In genomic region chr5:154002093-154002492, GRCh38 we compare ENCODE assay signal across 18 cellular contexts. TPM values are rescaled to one million over a fixed set of nuclear protein-coding genes. Genes with fewer than 3 reads are reported as not detected.
DNase-seq lines count a peak whose midpoint lies in the region; FAIRE-seq and TF ChIP-seq lines count a peak whose summit lies in the region.
"Had no signal": no experiment of that assay in that cellular context is flagged by ENCODE, and none has a peak within 500 bp of the region (broad histone marks: within the 10 kb centered on the region; RNA-seq: fewer than 3 reads in every experiment).

No MANE protein-coding gene starts in this region.

- DNase-seq in astrocyte (ENCODE audit: low read depth) (peak; percentile 31), fibroblast of peridontal ligament (ENCODE audit: extremely low read depth) (peak; percentile 3), mesenchymal stem cell (peak; percentile 16), thyroid gland (peak in 1 of 2 donors; percentile 3), germinal center (ENCODE audit: low spot score) (no peak)
- DNase-seq in activated T-helper 2 cell treated with anti-CD3 and anti-CD28 coated beads, Interferon-gamma antibody, Interleukin-2, Interleukin-4, amounts not matched to agents 10 μg/mL and 5 μg/mL and 100 μg/mL, durations not matched to agents 14 hours and 24 hours and 36 hours (ENCODE audit: low spot score): no peak
- no peak for DNase-seq in T-helper 2 cell treated with Interferon-gamma antibody and Interleukin-4, amounts not matched to agents 5 μg/mL and 100 μg/mL, for 36 hours (ENCODE audit: low spot score)
- DNase-seq: activated CD4-positive, alpha-beta T cell treated with anti-CD3 and anti-CD28 coated beads, Interleukin-2, amount 50 U/mL, for 4 hours; activated gamma-delta T cell treated with Interleukin-2 at 50 U/mL for 16 hours; CD4-positive, CD25-positive, alpha-beta regulatory T cell; foreskin fibroblast; kidney glomerular epithelial cell; NCI-H510A treated with DMSO at 0.1 percent for 48 hours; stimulated activated CD4-positive, alpha-beta T cell treated with anti-CD3 and anti-CD28 coated beads, Interleukin-4, amount 100 ng/mL, for 1 hour; stimulated activated naive CD4-positive, alpha-beta T cell had no signal

- H2BK120ac ChIP-seq in mesenchymal stem cell (ENCODE audit: low read depth, low read length): no peak overlapping the region

- 93% methylated on average over 2 of the region's 4 CpGs for WGBS in mesenchymal stem cell
- 60 to 61% methylated on average over 4 of the region's 4 CpGs for WGBS in thyroid gland, 2 donors

- no peaks in the 10 kb centered on the region for H3K79me2 ChIP-seq in astrocyte (ENCODE audit: insufficient read depth, low read length)

- no peaks in the 10 kb centered on the region for H3K9me3 Mint-ChIP-seq in astrocyte (ENCODE audit: unreplicated experiment)
- H3K9me3 Mint-ChIP-seq in activated T-helper 2 cell treated with anti-CD3 and anti-CD28 coated beads, Interferon-gamma antibody, Interleukin-2, Interleukin-4, amounts not matched to agents 10 μg/mL and 5 μg/mL and 100 μg/mL, durations not matched to agents 14 hours and 24 hours and 36 hours: no peaks in the 10 kb centered on the region
- H3K9me3 Mint-ChIP-seq in T-helper 2 cell treated with Interferon-gamma antibody and Interleukin-4, amounts not matched to agents 5 μg/mL and 100 μg/mL, for 36 hours: no peaks in the 10 kb centered on the region
- H3K9me3 Mint-ChIP-seq: central memory CD8-positive, alpha-beta T cell had no signal

- H3K36me3 ChIP-seq in astrocyte (ENCODE audit: insufficient read depth, low read length) (peaks cover 4% of the 10 kb centered on the region), mesenchymal stem cell (ENCODE audit: control insufficient read depth in 1 of 2, insufficient read depth in 2 of 2, low read depth in 1 of 2, low read length in 2 of 2) (peaks cover 3 to 53% of the 10 kb centered on the region in 2 experiments), thyroid gland (peaks cover 0 to 6% of the 10 kb centered on the region in 2 donors)

- H3K9ac ChIP-seq in astrocyte (ENCODE audit: low read length): no peak overlapping the region
- no peak overlapping the region for H3K9ac ChIP-seq in mesenchymal stem cell (ENCODE audit: low read length)

- H3K4me1 Mint-ChIP-seq in astrocyte (ENCODE audit: low read depth, unreplicated experiment): no peaks in the 10 kb centered on the region
- peaks cover 2% of the 10 kb centered on the region for H3K4me1 Mint-ChIP-seq in activated T-helper 2 cell treated with anti-CD3 and anti-CD28 coated beads, Interferon-gamma antibody, Interleukin-2, Interleukin-4, amounts not matched to agents 10 μg/mL and 5 μg/mL and 100 μg/mL, durations not matched to agents 14 hours and 24 hours and 36 hours (ENCODE audit: low read depth)
- no peaks in the 10 kb centered on the region for H3K4me1 Mint-ChIP-seq in T-helper 2 cell treated with Interferon-gamma antibody and Interleukin-4, amounts not matched to agents 5 μg/mL and 100 μg/mL, for 36 hours (ENCODE audit: low read depth)
- H3K4me1 Mint-ChIP-seq: central memory CD8-positive, alpha-beta T cell had no signal

- no peak overlapping the region for H2AK5ac ChIP-seq in mesenchymal stem cell (ENCODE audit: low read length, severe bottlenecking)

- H3K9me3 ChIP-seq in astrocyte (ENCODE audit: insufficient read depth, low read depth, low read length) (no peaks in the 10 kb centered on the region), mesenchymal stem cell (ENCODE audit: control insufficient read depth, low read length) (no peaks in the 10 kb centered on the region), thyroid gland (no peaks in the 10 kb centered on the region)

- H2BK5ac ChIP-seq in mesenchymal stem cell (ENCODE audit: low read depth, low read length, poor library complexity, severe bottlenecking): no peak overlapping the region

- H3K27me3 Mint-ChIP-seq in astrocyte (ENCODE audit: low read depth, unreplicated experiment): no peaks in the 10 kb centered on the region
- H3K27me3 Mint-ChIP-seq in activated T-helper 2 cell treated with anti-CD3 and anti-CD28 coated beads, Interferon-gamma antibody, Interleukin-2, Interleukin-4, amounts not matched to agents 10 μg/mL and 5 μg/mL and 100 μg/mL, durations not matched to agents 14 hours and 24 hours and 36 hours (ENCODE audit: low read depth): no peaks in the 10 kb centered on the region
- H3K27me3 Mint-ChIP-seq in T-helper 2 cell treated with Interferon-gamma antibody and Interleukin-4, amounts not matched to agents 5 μg/mL and 100 μg/mL, for 36 hours (ENCODE audit: low read depth): no peaks in the 10 kb centered on the region
- H3K27me3 Mint-ChIP-seq: CD4-positive, CD25-positive, alpha-beta regulatory T cell; central memory CD8-positive, alpha-beta T cell had no signal

- H3K4me3 Mint-ChIP-seq in astrocyte (ENCODE audit: unreplicated experiment): no peak overlapping the region
- H3K4me3 Mint-ChIP-seq in activated T-helper 2 cell treated with anti-CD3 and anti-CD28 coated beads, Interferon-gamma antibody, Interleukin-2, Interleukin-4, amounts not matched to agents 10 μg/mL and 5 μg/mL and 100 μg/mL, durations not matched to agents 14 hours and 24 hours and 36 hours (ENCODE audit: low read depth): no peak overlapping the region
- no peak overlapping the region for H3K4me3 Mint-ChIP-seq in T-helper 2 cell treated with Interferon-gamma antibody and Interleukin-4, amounts not matched to agents 5 μg/mL and 100 μg/mL, for 36 hours
- H3K4me3 Mint-ChIP-seq: CD4-positive, CD25-positive, alpha-beta regulatory T cell; central memory CD8-positive, alpha-beta T cell had no signal

- no peaks in the 10 kb centered on the region for H3K79me1 ChIP-seq in mesenchymal stem cell (replicated peaks; ENCODE audit: low read length, poor library complexity, severe bottlenecking)

- no peak overlapping the region for H3K18ac ChIP-seq in mesenchymal stem cell (ENCODE audit: low read depth in 1 of 2, low read length in 2 of 2)

- H4K20me1 ChIP-seq in astrocyte (ENCODE audit: insufficient read depth, low read length): no peaks in the 10 kb centered on the region

- no peak overlapping the region for H4K91ac ChIP-seq in mesenchymal stem cell (ENCODE audit: low read length)

- no peak overlapping the region for H2AFZ ChIP-seq in astrocyte (ENCODE audit: low read depth, low read length)
- H2AFZ ChIP-seq in mesenchymal stem cell (ENCODE audit: low read depth, low read length): no peak overlapping the region

- H4K8ac ChIP-seq in mesenchymal stem cell (ENCODE audit: low read length): no peak overlapping the region

- no peak overlapping the region for H2BK12ac ChIP-seq in mesenchymal stem cell (ENCODE audit: low read length in 2 of 2)

- H3K14ac ChIP-seq in mesenchymal stem cell (ENCODE audit: low read length in 2 of 2): no peak overlapping the region

- H3K23ac ChIP-seq in mesenchymal stem cell (ENCODE audit: low read length in 2 of 2): no peak overlapping the region

- H3K27ac Mint-ChIP-seq in astrocyte (ENCODE audit: unreplicated experiment): no peak overlapping the region
- no peak overlapping the region for H3K27ac Mint-ChIP-seq in activated T-helper 2 cell treated with anti-CD3 and anti-CD28 coated beads, Interferon-gamma antibody, Interleukin-2, Interleukin-4, amounts not matched to agents 10 μg/mL and 5 μg/mL and 100 μg/mL, durations not matched to agents 14 hours and 24 hours and 36 hours
- no peak overlapping the region for H3K27ac Mint-ChIP-seq in T-helper 2 cell treated with Interferon-gamma antibody and Interleukin-4, amounts not matched to agents 5 μg/mL and 100 μg/mL, for 36 hours
- H3K27ac Mint-ChIP-seq: CD4-positive, CD25-positive, alpha-beta regulatory T cell had no signal

- TF ChIP-seq POLR2A in thyroid gland (IDR thresholded peaks at IDR 0.05): no peak

- intact Hi-C loops in thyroid gland (cut with DNase I): no loop called here
- intact Hi-C loops in activated T-helper 2 cell treated with anti-CD3 and anti-CD28 coated beads, Interferon-gamma antibody, Interleukin-2, Interleukin-4, amounts not matched to agents 10 μg/mL and 5 μg/mL and 100 μg/mL, durations not matched to agents 14 hours and 24 hours and 36 hours (cut with micrococcal nuclease): no loop called here

- no peak overlapping the region for H3K27ac ChIP-seq in astrocyte (ENCODE audit: low read depth, low read length)
- no peak overlapping the region for H3K27ac ChIP-seq in mesenchymal stem cell (ENCODE audit: low read length, poor library complexity, severe bottlenecking)
- H3K27ac ChIP-seq in thyroid gland: peak overlapping the region in 2 of 3 donors; percentile 47 to 59

- no peak for TF ChIP-seq CTCF in astrocyte (IDR thresholded peaks at IDR 0.05; ENCODE audit: insufficient read depth, low read depth, low read length)
- TF ChIP-seq CTCF in thyroid gland (IDR thresholded peaks at IDR 0.05): no peak

- no peak overlapping the region for H2BK15ac ChIP-seq in mesenchymal stem cell (ENCODE audit: low read depth, poor library complexity, severe bottlenecking)

- H3K4ac ChIP-seq in mesenchymal stem cell (ENCODE audit: low read depth in 1 of 2, low read length in 2 of 2): no peak overlapping the region

- no peak overlapping the region for H3K4me3 ChIP-seq in astrocyte (ENCODE audit: insufficient read depth, low read depth, low read length)
- no peak overlapping the region for H3K4me3 ChIP-seq in mesenchymal stem cell (ENCODE audit: insufficient read depth in 1 of 2, low read depth in 1 of 2, low read length in 2 of 2)
- no peak overlapping the region for H3K4me3 ChIP-seq in thyroid gland (replicated peaks in 1 of 3)

- H3K27me3 ChIP-seq in astrocyte (ENCODE audit: insufficient read depth, low read length): no peaks in the 10 kb centered on the region
- H3K27me3 ChIP-seq in mesenchymal stem cell (ENCODE audit: control insufficient read depth in 1 of 2, insufficient read depth in 1 of 2, low read length in 2 of 2): no peaks in the 10 kb centered on the region
- H3K27me3 ChIP-seq in thyroid gland: no peaks in the 10 kb centered on the region

- FAIRE-seq in astrocyte (lab: Jason Lieb, UNC): no peak
- FAIRE-seq: G401.6, GM18507 had no signal

- peaks cover 10% of the 10 kb centered on the region for H3K36me3 Mint-ChIP-seq in astrocyte (ENCODE audit: low read depth, unreplicated experiment)
- H3K36me3 Mint-ChIP-seq in activated T-helper 2 cell treated with anti-CD3 and anti-CD28 coated beads, Interferon-gamma antibody, Interleukin-2, Interleukin-4, amounts not matched to agents 10 μg/mL and 5 μg/mL and 100 μg/mL, durations not matched to agents 14 hours and 24 hours and 36 hours (ENCODE audit: low read depth): peaks cover 19% of the 10 kb centered on the region
- H3K36me3 Mint-ChIP-seq in T-helper 2 cell treated with Interferon-gamma antibody and Interleukin-4, amounts not matched to agents 5 μg/mL and 100 μg/mL, for 36 hours (ENCODE audit: low read depth): peaks cover 14% of the 10 kb centered on the region

- H3K4me1 ChIP-seq in astrocyte (ENCODE audit: insufficient read depth, low read length): no peaks in the 10 kb centered on the region
- H3K4me1 ChIP-seq in mesenchymal stem cell (ENCODE audit: control insufficient read depth, insufficient read depth, low read depth, low read length): no peaks in the 10 kb centered on the region
- H3K4me1 ChIP-seq in thyroid gland: peaks cover 0 to 14% of the 10 kb centered on the region in 2 donors

- H3K4me2 ChIP-seq in astrocyte (ENCODE audit: low read length): no peak overlapping the region
- H3K4me2 ChIP-seq in mesenchymal stem cell (ENCODE audit: low read length, poor library complexity, severe bottlenecking): no peak overlapping the region

RNA-seq across cellular contexts. Expression of gene FAM114A2, which starts 36.6 kb away (rescaled TPM):
- total RNA-seq in astrocyte (29.7 and 31.8 TPM in 2 replicates), thyroid gland (10 to 100 TPM; 21.1 to 28.9 (median 23.3) TPM)
- 14.4 TPM for polyA plus RNA-seq in mesenchymal stem cell (2013, experiment 1 of 2)
- 14.2 TPM for polyA plus RNA-seq in mesenchymal stem cell (2013, experiment 2 of 2)
- 23.6 and 31.2 TPM in 2 replicates for total RNA-seq in activated T-helper 2 cell treated with anti-CD3 and anti-CD28 coated beads, Interferon-gamma antibody, Interleukin-2, Interleukin-4, amounts not matched to agents 10 μg/mL and 5 μg/mL and 100 μg/mL, durations not matched to agents 14 hours and 24 hours and 36 hours

RNA-seq across cellular contexts. Expression of gene MFAP3, which starts 36.7 kb away (rescaled TPM):
- 45.8 and 46.8 TPM in 2 replicates for total RNA-seq in astrocyte
- 26.3 TPM for polyA plus RNA-seq in mesenchymal stem cell (2013, experiment 1 of 2)
- polyA plus RNA-seq in mesenchymal stem cell (2013, experiment 2 of 2): 26.3 TPM
- total RNA-seq in thyroid gland: 10 to 100 TPM; 47.4 to 72.4 (median 59.4) TPM
- 17.1 and 21.8 TPM in 2 replicates for total RNA-seq in activated T-helper 2 cell treated with anti-CD3 and anti-CD28 coated beads, Interferon-gamma antibody, Interleukin-2, Interleukin-4, amounts not matched to agents 10 μg/mL and 5 μg/mL and 100 μg/mL, durations not matched to agents 14 hours and 24 hours and 36 hours

Comparison
In these comparisons a context has a peak if more than half of its experiments do, and no peak if none do; other contexts are left out.
1. DNase-seq: peak in astrocyte (single experiment), fibroblast of peridontal ligament (single experiment) and mesenchymal stem cell (single experiment); none in activated T-helper 2 cell treated with anti-CD3 and anti-CD28 coated beads, Interferon-gamma antibody, Interleukin-2, Interleukin-4, amounts not matched to agents 10 μg/mL and 5 μg/mL and 100 μg/mL, durations not matched to agents 14 hours and 24 hours and 36 hours (single experiment), germinal center (single experiment) and T-helper 2 cell treated with Interferon-gamma antibody and Interleukin-4, amounts not matched to agents 5 μg/mL and 100 μg/mL, for 36 hours (single experiment).
2. H3K27ac ChIP-seq: peak in thyroid gland (2 of 3); none in astrocyte (single experiment) and mesenchymal stem cell (single experiment).